Comparison of ENCODE assay signal across 28 cellular contexts in the genomic region with DNA sequence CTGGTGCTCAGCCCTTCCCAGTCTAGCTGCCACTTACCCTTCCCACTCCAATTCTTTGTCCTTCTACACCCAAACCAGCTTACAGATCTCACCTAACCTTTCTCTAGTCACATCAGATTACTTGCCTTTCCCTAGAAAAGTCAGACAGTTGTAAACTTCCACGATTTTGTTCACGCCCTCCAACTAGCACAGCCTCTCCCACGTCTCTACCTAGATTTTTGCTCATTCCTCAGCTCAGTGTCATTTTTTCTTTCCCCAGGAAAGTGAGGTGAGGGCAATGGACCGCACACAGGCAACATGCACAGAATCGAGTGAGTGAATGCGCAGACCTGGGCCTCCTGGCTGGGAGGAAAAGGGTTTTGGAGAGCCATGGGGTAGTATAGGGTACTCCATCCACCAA.
A peak's percentile ranks its signal among the peaks of the same experiment; 100 is the strongest.
DNase-seq lines count a peak whose midpoint lies in the region; ATAC-seq, FAIRE-seq and TF ChIP-seq lines count a peak whose summit lies in the region.
"Had no signal": no experiment of that assay in that cellular context is flagged by ENCODE, and none has a peak within 500 bp of the region (broad histone marks: within the 10 kb centered on the region; RNA-seq: fewer than 3 reads in every experiment).

No MANE protein-coding gene starts in this region.

- H3K4me1 ChIP-seq in adipocyte (ENCODE audit: control insufficient read depth, insufficient read depth, low read length): peaks cover 14% of the 10 kb centered on the region
- peaks cover 0 to 14% (median 4%) of the 10 kb centered on the region in 4 donors for H3K4me1 ChIP-seq in tibial artery
- H3K4me1 ChIP-seq: BLaER1, body of pancreas, foreskin keratinocyte, prostate gland had no signal

- TF ChIP-seq CTCF in tibial artery (IDR thresholded peaks at IDR 0.05): no peak

- no peak overlapping the region for H3K4me3 ChIP-seq in adipocyte (ENCODE audit: low read length)
- no peak overlapping the region for H3K4me3 ChIP-seq in tibial artery
- H3K4me3 ChIP-seq: BLaER1, body of pancreas, prostate gland had no signal

- H3K27me3 ChIP-seq in adipocyte (replicated peaks; ENCODE audit: control insufficient read depth, insufficient read depth, low read length) (no peaks in the 10 kb centered on the region), tibial artery (no peaks in the 10 kb centered on the region)
- H3K27me3 ChIP-seq: BLaER1, body of pancreas, foreskin keratinocyte had no signal

- no peak for ATAC-seq in GM19397 (IDR thresholded peaks at IDR 0.05; ENCODE audit: unreplicated experiment)
- ATAC-seq: body of pancreas; effector memory CD8-positive, alpha-beta T cell; foreskin keratinocyte; left colon had no signal

- H3K36me3 ChIP-seq in adipocyte (ENCODE audit: control insufficient read depth, insufficient read depth, low read length, severe bottlenecking) (no peaks in the 10 kb centered on the region), tibial artery (no peaks in the 10 kb centered on the region)
- H3K36me3 ChIP-seq: BLaER1, prostate gland, WERI-Rb-1 had no signal

- FAIRE-seq in HTR-8/SVneo (lab: Jason Lieb, UNC): peak; percentile 9
- FAIRE-seq: colon, G401.6 had no signal

- H3K9ac ChIP-seq in adipocyte (ENCODE audit: low read length): peak overlapping the region; percentile 58
- H3K9ac ChIP-seq: BLaER1 had no signal

- H3K27ac ChIP-seq in tibial artery: peak overlapping the region; percentile 17 to 52
- H3K27ac ChIP-seq: BLaER1, body of pancreas, foreskin keratinocyte, prostate gland, WERI-Rb-1 had no signal

- DNase-seq in HTR-8/SVneo (ENCODE audit: insufficient read length, low spot score) (no peak), adipocyte (ENCODE audit: low read depth) (no peak), kidney glomerular epithelial cell (lab: John Stamatoyannopoulos, UW) (peak; percentile 72), tibial artery (no peak), NAMALWA (ENCODE audit: low spot score) (no peak), HPDE6-E6E7 (ENCODE audit: extremely low spot score) (no peak)
- DNase-seq: activated CD4-positive, alpha-beta T cell treated with anti-CD3 and anti-CD28 coated beads, Interleukin-2, amount 10 ng/mL, durations not matched to agents 24 days and 14 days; activated gamma-delta T cell treated with Interleukin-2 at 50 U/mL for 16 hours; activated T-cell treated with anti-CD3 and anti-CD28 coated beads, Interleukin-2, amount 50 U/mL, for 1 hour; body of pancreas; DMS153; effector memory CD8-positive, alpha-beta T cell; erythroblast; H7; KBM-7; left colon; NCI-H1436 treated with DMSO at 0.1 percent for 48 hours; NCI-H2107; NCI-H446; NCI-H82; stimulated activated naive CD4-positive, alpha-beta T cell treated with Interleukin-2 at 50 U/mL for 16 hours; WERI-Rb-1 had no signal

- intact Hi-C loops in tibial artery (cut with DNase I; ENCODE audit: low total_unique reads): loop anchor here (5.0 kb wide), 1 partner anchor 60 kb away; no protein-coding TSS in a partner anchor

- peaks cover 9% of the 10 kb centered on the region for H3K9me3 ChIP-seq in adipocyte (ENCODE audit: control insufficient read depth, low read length)
- H3K9me3 ChIP-seq in tibial artery: peaks cover 0 to 11% (median 0%) of the 10 kb centered on the region in 3 donors
- H3K9me3 ChIP-seq: prostate gland had no signal
